In genomic region chr19:5717215-5717614, GRCh38 we compare ENCODE assay signal across 1 cellular context.
TF ChIP-seq lines count a peak whose summit lies in the region.

No MANE protein-coding gene starts in this region.

TF ChIP-seq in HepG2, 621 proteins besides CTCF, POLR2A, EP300 and RAD21:
- TF ChIP-seq ZC3H13 (CRISPR knock-in tag; IDR thresholded peaks at IDR 0.05) = no peak
- TF ChIP-seq, protein P1, sequence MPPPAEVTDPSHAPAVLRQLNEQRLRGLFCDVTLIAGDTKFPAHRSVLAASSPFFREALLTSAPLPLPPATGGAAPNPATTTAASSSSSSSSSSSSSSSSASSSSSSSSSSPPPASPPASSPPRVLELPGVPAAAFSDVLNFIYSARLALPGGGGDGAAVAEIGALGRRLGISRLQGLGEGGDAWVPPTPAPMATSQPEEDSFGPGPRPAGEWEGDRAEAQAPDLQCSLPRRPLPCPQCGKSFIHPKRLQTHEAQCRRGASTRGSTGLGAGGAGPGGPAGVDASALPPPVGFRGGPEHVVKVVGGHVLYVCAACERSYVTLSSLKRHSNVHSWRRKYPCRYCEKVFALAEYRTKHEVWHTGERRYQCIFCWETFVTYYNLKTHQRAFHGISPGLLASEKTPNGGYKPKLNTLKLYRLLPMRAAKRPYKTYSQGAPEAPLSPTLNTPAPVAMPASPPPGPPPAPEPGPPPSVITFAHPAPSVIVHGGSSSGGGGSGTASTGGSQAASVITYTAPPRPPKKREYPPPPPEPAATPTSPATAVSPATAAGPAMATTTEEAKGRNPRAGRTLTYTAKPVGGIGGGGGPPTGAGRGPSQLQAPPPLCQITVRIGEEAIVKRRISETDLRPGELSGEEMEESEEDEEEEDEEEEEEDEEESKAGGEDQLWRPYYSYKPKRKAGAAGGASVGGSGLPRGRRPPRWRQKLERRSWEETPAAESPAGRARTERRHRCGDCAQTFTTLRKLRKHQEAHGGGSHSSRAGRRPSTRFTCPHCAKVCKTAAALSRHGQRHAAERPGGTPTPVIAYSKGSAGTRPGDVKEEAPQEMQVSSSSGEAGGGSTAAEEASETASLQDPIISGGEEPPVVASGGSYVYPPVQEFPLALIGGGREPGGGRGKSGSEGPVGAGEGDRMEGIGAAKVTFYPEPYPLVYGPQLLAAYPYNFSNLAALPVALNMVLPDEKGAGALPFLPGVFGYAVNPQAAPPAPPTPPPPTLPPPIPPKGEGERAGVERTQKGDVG (CRISPR knock-in tag; IDR thresholded peaks at IDR 0.05; ENCODE audit: borderline replicate concordance) = no peak
- no peak for TF ChIP-seq ZNF678 (CRISPR knock-in tag; IDR thresholded peaks at IDR 0.05)
- TF ChIP-seq DBP (CRISPR knock-in tag; IDR thresholded peaks at IDR 0.05; ENCODE audit: not compliant biosample characterization) = no peak
- TF ChIP-seq NONO (IDR thresholded peaks at IDR 0.05) = no peak
- no peak for TF ChIP-seq NONO (CRISPR knock-in tag; conservative IDR thresholded peaks at IDR 0.05)
- no peak for TF ChIP-seq ZC3H4 (CRISPR knock-in tag; IDR thresholded peaks at IDR 0.05; ENCODE audit: borderline replicate concordance)
- TF ChIP-seq ZNF430 (CRISPR knock-in tag; IDR thresholded peaks at IDR 0.05) = no peak
- TF ChIP-seq DNMT1 (CRISPR knock-in tag; IDR thresholded peaks at IDR 0.05) = no peak
- no peak for TF ChIP-seq XBP1 (CRISPR knock-in tag; IDR thresholded peaks at IDR 0.05)
- TF ChIP-seq ZNF556 (CRISPR knock-in tag; IDR thresholded peaks at IDR 0.05; ENCODE audit: borderline replicate concordance) = no peak
- TF ChIP-seq ELF1 (CRISPR knock-in tag; IDR thresholded peaks at IDR 0.05) = no peak
- TF ChIP-seq ZMYM4 (CRISPR knock-in tag; IDR thresholded peaks at IDR 0.05) = no peak
